Comparison of ENCODE assay signal across 8 cellular contexts in genomic region chr11:61532136-61533038, GRCh38. TPM values are rescaled to one million over a fixed set of nuclear protein-coding genes. Genes with fewer than 3 reads are reported as not detected.
DNase-seq lines count a peak whose midpoint lies in the region; ATAC-seq and TF ChIP-seq lines count a peak whose summit lies in the region.

No MANE protein-coding gene starts in this region.

- H3K9me3 ChIP-seq in gastroesophageal sphincter, result no peaks in the 10 kb centered on the region

- H3K4me1 ChIP-seq in gastroesophageal sphincter, result no peaks in the 10 kb centered on the region

- POLR2A ChIA-PET in BJ (lab: Charles Lee), result no interaction called here

- TF ChIP-seq EP300 in gastroesophageal sphincter (IDR thresholded peaks at IDR 0.05), result no peak

- H3K27ac ChIP-seq in gastroesophageal sphincter, result no peak overlapping the region

- H3K4me3 ChIP-seq in BJ (ENCODE audit: low read depth, low read length) (no peak overlapping the region), gastroesophageal sphincter (no peak overlapping the region)

- ATAC-seq in gastroesophageal sphincter (no peak), HG03378 (IDR thresholded peaks at IDR 0.05; ENCODE audit: unreplicated experiment) (no peak)

- DNase-seq in BJ (ENCODE audit: low read depth) (no peak), H4 (ENCODE audit: low spot score) (peak; percentile 29), NCI-H82 (lab: John Stamatoyannopoulos, UW) (peak; percentile 84), activated T-cell treated with anti-CD3 and anti-CD28 coated beads for 4 hours (peak; percentile 27), midbrain (lab: John Stamatoyannopoulos, UW) (no peak)
- peak; percentile 11 to 32 for DNase-seq in stimulated activated CD4-positive, alpha-beta T cell treated with anti-CD3 and anti-CD28 coated beads, Interleukin-15, amount 100 ng/mL, for 1 hour (ENCODE audit: low read depth in 1 of 2, low spot score in 1 of 2)

- TF ChIP-seq CTCF in BJ (IDR thresholded peaks at IDR 0.05; ENCODE audit: insufficient read depth, low read depth, low read length), result peak; percentile 88
- TF ChIP-seq CTCF in gastroesophageal sphincter (IDR thresholded peaks at IDR 0.05), result peak in 3 of 4 experiments; percentile 43 to 72 (median 46)

- peaks cover 11% of the 10 kb centered on the region for H3K27me3 ChIP-seq in BJ (ENCODE audit: control insufficient read depth, insufficient read depth, low read length)
- H3K27me3 ChIP-seq in gastroesophageal sphincter, result peaks cover 70% of the 10 kb centered on the region

- CTCF ChIA-PET in BJ (lab: Yijun Ruan, JAX), result interaction anchor here (0.7 to 9.4 kb wide), 21 partner anchors 9 to 122 kb away, joined by 3 to 101 read pairs (median 4); partner anchors contain the start of gene SYT7

- H3K36me3 ChIP-seq in BJ (ENCODE audit: control insufficient read depth, insufficient read depth, low read length), result no peaks in the 10 kb centered on the region
- no peaks in the 10 kb centered on the region for H3K36me3 ChIP-seq in gastroesophageal sphincter

- no peak for TF ChIP-seq POLR2A in gastroesophageal sphincter (IDR thresholded peaks at IDR 0.05)

- 50 to 74% methylated on average over 1 to 3 of the region's 10 CpGs for WGBS in gastroesophageal sphincter (ENCODE audit: low coverage in 1 of 2), 2 donors

RNA-seq across cellular contexts. Expression of gene LRRC10B, which starts 23.8 kb away (rescaled TPM):
- 0.02 TPM in 1 of 2 replicates, not detected in the other for polyA plus RNA-seq in BJ (2011; rRNA removed)
- not detected in 2 replicates for polyA minus RNA-seq in BJ (2011; rRNA and poly(A)+ RNA removed)
- not detected in 2 replicates for total RNA-seq in H4 (2014; rRNA removed; shearing (Covaris generic))
- total RNA-seq in gastroesophageal sphincter, result 1 to 10 TPM in 2 of 4 donors, under 1 TPM in 2; 0.45 to 1.4 (median 1.1) TPM

RNA-seq across cellular contexts. Expression of gene SYT7, which starts 48.5 kb away (rescaled TPM):
- polyA plus RNA-seq in BJ (2011; rRNA removed), result 0.01 and 0.04 TPM in 2 replicates
- not detected in 2 replicates for polyA minus RNA-seq in BJ (2011; rRNA and poly(A)+ RNA removed)
- 1.9 and 10.8 TPM in 2 replicates for total RNA-seq in H4 (2014; rRNA removed; shearing (Covaris generic))
- total RNA-seq in gastroesophageal sphincter, result 1 to 10 TPM; 1.8 to 3.7 (median 3.1) TPM

Comparison
In these comparisons a context has a peak if more than half of its experiments do, and no peak if none do; other contexts are left out.
1. DNase-seq: peak in H4 (single experiment), NCI-H82 (single experiment), activated T-cell treated with anti-CD3 and anti-CD28 coated beads for 4 hours (single experiment) and stimulated activated CD4-positive, alpha-beta T cell treated with anti-CD3 and anti-CD28 coated beads, Interleukin-15, amount 100 ng/mL, for 1 hour (2 of 2); none in BJ (single experiment) and midbrain (single experiment).